In genomic region chr3:193660698-193661400, GRCh38 we compare ENCODE assay signal across 22 cellular contexts.
"Had no signal": no experiment of that assay in that cellular context is flagged by ENCODE, and none has a peak within 500 bp of the region (broad histone marks: within the 10 kb centered on the region; RNA-seq: fewer than 3 reads in every experiment).

No MANE protein-coding gene starts in this region.

- H3K4me1 Mint-ChIP-seq: activated CD8-positive, alpha-beta memory T cell treated with anti-CD3 and anti-CD28 coated beads, Interleukin-2, amount 10 ng/mL, durations not matched to agents 7 days and 5 days; immature natural killer cell; nephron had no signal

- H3K4me3 Mint-ChIP-seq: activated CD8-positive, alpha-beta memory T cell treated with anti-CD3 and anti-CD28 coated beads, Interleukin-2, amount 10 ng/mL, durations not matched to agents 7 days and 5 days; activated T-cell treated with anti-CD3 and anti-CD28 coated beads, Interleukin-2, amount 50 U/mL, for 4 hours; immature natural killer cell; nephron; stimulated activated naive CD8-positive, alpha-beta T cell treated with anti-CD3 and anti-CD28 coated beads, Interleukin-15, Interleukin-2, amounts not matched to agents 100 ng/mL and 50 ng/mL, for 24 hours had no signal

- H3K27ac Mint-ChIP-seq: activated CD8-positive, alpha-beta memory T cell treated with anti-CD3 and anti-CD28 coated beads, Interleukin-2, amount 10 ng/mL, durations not matched to agents 7 days and 5 days; activated naive CD4-positive, alpha-beta T cell treated with anti-CD3 and anti-CD28 coated beads, Interleukin-2, amount 50 U/mL, for 72 hours; nephron; progenitor cell of endocrine pancreas; stimulated activated naive CD8-positive, alpha-beta T cell treated with anti-CD3 and anti-CD28 coated beads, Interleukin-15, Interleukin-2, amounts not matched to agents 100 ng/mL and 50 ng/mL, for 24 hours had no signal

- H3K27ac ChIP-seq: body of pancreas, upper lobe of left lung had no signal

- H3K9me3 Mint-ChIP-seq: activated naive CD4-positive, alpha-beta T cell treated with anti-CD3 and anti-CD28 coated beads, Interleukin-2, amount 50 U/mL, for 72 hours; activated T-cell treated with anti-CD3 and anti-CD28 coated beads, Interleukin-2, amount 50 U/mL, for 4 hours; immature natural killer cell; nephron; stimulated activated naive CD8-positive, alpha-beta T cell treated with anti-CD3 and anti-CD28 coated beads, Interleukin-15, Interleukin-2, amounts not matched to agents 100 ng/mL and 50 ng/mL, for 24 hours had no signal

- H3K4me3 ChIP-seq: body of pancreas, upper lobe of left lung had no signal

- H3K9me3 ChIP-seq: body of pancreas, upper lobe of left lung had no signal

- H3K4me1 ChIP-seq: body of pancreas, upper lobe of left lung had no signal

- H3K27me3 ChIP-seq: body of pancreas, upper lobe of left lung had no signal

- ATAC-seq: activated CD8-positive, alpha-beta memory T cell treated with anti-CD3 and anti-CD28 coated beads, Interleukin-2, amount 10 ng/mL, durations not matched to agents 7 days and 5 days; activated naive CD4-positive, alpha-beta T cell treated with anti-CD3 and anti-CD28 coated beads, Interleukin-2, amount 50 U/mL, for 72 hours; activated T-cell treated with anti-CD3 and anti-CD28 coated beads, Interleukin-2, amount 50 U/mL, for 4 hours; body of pancreas; right cardiac atrium had no signal

- H3K27me3 Mint-ChIP-seq: activated CD8-positive, alpha-beta memory T cell treated with anti-CD3 and anti-CD28 coated beads, Interleukin-2, amount 10 ng/mL, durations not matched to agents 7 days and 5 days; progenitor cell of endocrine pancreas; stimulated activated naive CD8-positive, alpha-beta T cell treated with anti-CD3 and anti-CD28 coated beads, Interleukin-15, Interleukin-2, amounts not matched to agents 100 ng/mL and 50 ng/mL, for 24 hours had no signal

- DNase-seq: activated CD4-positive, alpha-beta T cell treated with anti-CD3 and anti-CD28 coated beads for 1 hour; activated CD4-positive, alpha-beta T cell treated with anti-CD3 and anti-CD28 coated beads, Interleukin-2, amount 50 U/mL, for 4 hours; activated CD8-positive, alpha-beta memory T cell treated with anti-CD3 and anti-CD28 coated beads, Interleukin-2, amount 10 ng/mL, durations not matched to agents 7 days and 5 days; activated effector memory CD4-positive, alpha-beta T cell treated with anti-CD3 and anti-CD28 coated beads, Interleukin-2, amount 50 U/mL, for 16 hours; activated T-cell treated with anti-CD3 and anti-CD28 coated beads, Interleukin-2, amount 50 U/mL, for 4 hours; amygdala; body of pancreas; central memory CD4-positive, alpha-beta T cell; cortex of kidney; effector CD4-positive, alpha-beta T cell; foreskin fibroblast; glutamatergic neuron; immature natural killer cell; right cardiac atrium; small intestine; stimulated activated CD4-positive, alpha-beta T cell treated with anti-CD3 and anti-CD28 coated beads, Interleukin-4, amount 100 ng/mL, for 24 hours; T-helper 2 cell; upper lobe of left lung had no signal
